11 cellular contexts compared by ENCODE assay signal in the genomic region with DNA sequence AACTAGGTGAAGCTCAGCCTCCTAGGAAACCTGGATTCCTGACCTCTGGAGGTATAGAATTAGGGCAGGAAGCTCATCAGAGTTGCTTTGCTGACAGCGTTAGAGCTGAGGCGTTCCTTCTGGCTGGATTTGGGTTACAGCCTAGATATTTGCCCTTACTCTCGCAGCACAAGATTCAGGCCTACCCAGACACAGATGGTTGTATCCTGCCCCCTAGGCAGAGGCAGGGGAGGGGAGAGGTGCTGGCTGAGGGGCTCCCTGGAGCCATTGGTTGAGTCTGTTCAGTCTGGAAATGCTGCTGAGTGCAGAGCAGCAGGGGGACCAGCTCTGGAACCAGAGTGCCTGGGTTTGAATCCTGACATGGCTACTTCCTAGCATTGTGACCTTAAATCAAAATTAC.
A peak's percentile ranks its signal among the peaks of the same experiment; 100 is the strongest.
DNase-seq lines count a peak whose midpoint lies in the region; ATAC-seq and TF ChIP-seq lines count a peak whose summit lies in the region.
"Had no signal": no experiment of that assay in that cellular context is flagged by ENCODE, and none has a peak within 500 bp of the region (broad histone marks: within the 10 kb centered on the region; RNA-seq: fewer than 3 reads in every experiment).

No MANE protein-coding gene starts in this region.

- no peak for TF ChIP-seq POLR2A in Peyer's patch (IDR thresholded peaks at IDR 0.05)

- peak overlapping the region; percentile 32 for H3K27ac ChIP-seq in angular gyrus (ENCODE audit: low read depth, low read length)
- peak overlapping the region; percentile 19 for H3K27ac ChIP-seq in thymus (ENCODE audit: low read depth)
- peak overlapping the region in 2 of 4 donors; percentile 74 to 86 for H3K27ac ChIP-seq in Peyer's patch

- intact Hi-C loops in posterior vena cava (cut with DNase I) = loop anchor here in 1 of 2 donors (10.0 kb wide), 1 partner anchor 116 kb away; no protein-coding TSS in a partner anchor

- H3K27ac Mint-ChIP-seq in T-helper 1 cell treated with Interleukin-12 subunit alpha and Interleukin-12 subunit beta and Interleukin-4 antibody, amounts not matched to agents 30 μg/mL and 1 μg/mL, for 36 hours = peak overlapping the region; percentile 4

- peaks cover 45% of the 10 kb centered on the region for H3K4me1 ChIP-seq in thymus (ENCODE audit: control insufficient read depth, insufficient read depth, low read length)
- peaks cover 18 to 65% (median 20%) of the 10 kb centered on the region in 4 donors for H3K4me1 ChIP-seq in Peyer's patch

- no peaks in the 10 kb centered on the region for H3K27me3 Mint-ChIP-seq in T-helper 1 cell treated with Interleukin-12 subunit alpha and Interleukin-12 subunit beta and Interleukin-4 antibody, amounts not matched to agents 30 μg/mL and 1 μg/mL, for 36 hours (ENCODE audit: low read depth)

- H3K4me3 Mint-ChIP-seq in T-helper 1 cell treated with Interleukin-12 subunit alpha and Interleukin-12 subunit beta and Interleukin-4 antibody, amounts not matched to agents 30 μg/mL and 1 μg/mL, for 36 hours = no peak overlapping the region

- H3K27me3 ChIP-seq in thymus (ENCODE audit: control insufficient read depth, insufficient read depth) = no peaks in the 10 kb centered on the region
- no peaks in the 10 kb centered on the region for H3K27me3 ChIP-seq in Peyer's patch
- H3K27me3 ChIP-seq: testis had no signal

- H3K9me3 ChIP-seq in thymus (ENCODE audit: control insufficient read depth) (no peaks in the 10 kb centered on the region), Peyer's patch (no peaks in the 10 kb centered on the region)
- H3K9me3 ChIP-seq: testis had no signal

- WGBS in thymus = 82% methylated on average over 3 of the region's 3 CpGs

- H3K36me3 Mint-ChIP-seq in T-helper 1 cell treated with Interleukin-12 subunit alpha and Interleukin-12 subunit beta and Interleukin-4 antibody, amounts not matched to agents 30 μg/mL and 1 μg/mL, for 36 hours (ENCODE audit: low read depth) = peaks cover 4% of the 10 kb centered on the region

- DNase-seq in T-helper 1 cell (no peak), left kidney (ENCODE audit: low read depth, low spot score) (peak; percentile 78), posterior vena cava (ENCODE audit: low spot score) (no peak), Peyer's patch (no peak)
- DNase-seq: ACHN; stimulated activated CD4-positive, alpha-beta T cell treated with anti-CD3 and anti-CD28 coated beads, Interleukin-1b, Interleukin-23, amount 100 ng/mL, for 48 hours; testis had no signal

- H3K36me3 ChIP-seq in thymus (ENCODE audit: control insufficient read depth, insufficient read depth) (peaks cover 2% of the 10 kb centered on the region), Peyer's patch (no peaks in the 10 kb centered on the region)

- ATAC-seq in GM21717 (IDR thresholded peaks at IDR 0.05; ENCODE audit: unreplicated experiment) = no peak

- no peak overlapping the region for H3K4me3 ChIP-seq in thymus (ENCODE audit: low read length)
- H3K4me3 ChIP-seq in Peyer's patch = no peak overlapping the region
- H3K4me3 ChIP-seq: testis had no signal

- H3K4me1 Mint-ChIP-seq in T-helper 1 cell treated with Interleukin-12 subunit alpha and Interleukin-12 subunit beta and Interleukin-4 antibody, amounts not matched to agents 30 μg/mL and 1 μg/mL, for 36 hours (ENCODE audit: low read depth) = peaks cover 57% of the 10 kb centered on the region

- TF ChIP-seq CTCF in Peyer's patch (IDR thresholded peaks at IDR 0.05) = no peak

- no peaks in the 10 kb centered on the region for H3K9me3 Mint-ChIP-seq in T-helper 1 cell treated with Interleukin-12 subunit alpha and Interleukin-12 subunit beta and Interleukin-4 antibody, amounts not matched to agents 30 μg/mL and 1 μg/mL, for 36 hours
